In the genomic region with DNA sequence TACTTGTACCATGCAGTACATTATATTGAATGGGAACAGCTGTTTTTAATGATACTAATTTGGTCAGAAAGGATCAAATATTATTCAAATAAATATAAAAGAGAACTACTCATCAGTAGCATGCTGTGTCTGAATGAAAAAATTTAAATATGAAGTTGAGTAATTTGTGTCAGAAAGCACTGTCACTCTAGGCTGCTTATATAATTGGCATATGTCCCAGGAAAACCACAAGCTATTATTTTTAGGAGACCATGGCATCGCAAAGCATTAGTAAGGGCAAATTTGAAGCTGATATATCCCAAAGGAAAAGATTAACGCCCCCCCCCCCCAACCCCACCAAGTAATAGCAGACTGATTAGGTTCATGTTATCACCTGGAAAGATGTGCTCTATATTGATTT, we compare ENCODE assay signal across 28 cellular contexts.
"Had no signal": no experiment of that assay in that cellular context is flagged by ENCODE, and none has a peak within 500 bp of the region (broad histone marks: within the 10 kb centered on the region; RNA-seq: fewer than 3 reads in every experiment).

No MANE protein-coding gene starts in this region.

- H3K4me1 Mint-ChIP-seq: activated CD4-positive, alpha-beta memory T cell treated with anti-CD3 and anti-CD28 coated beads, Interleukin-2, amount 10 ng/mL, durations not matched to agents 7 days and 5 days; activated CD4-positive, alpha-beta T cell treated with anti-CD3 and anti-CD28 coated beads for 36 hours; activated CD8-positive, alpha-beta memory T cell treated with anti-CD3 and anti-CD28 coated beads, Interleukin-2, amount 10 ng/mL, durations not matched to agents 7 days and 5 days; activated naive CD8-positive, alpha-beta T cell treated with anti-CD3 and anti-CD28 coated beads for 36 hours had no signal

- DNase-seq: activated CD4-positive, alpha-beta memory T cell treated with anti-CD3 and anti-CD28 coated beads, Interleukin-2, amount 10 ng/mL, durations not matched to agents 7 days and 5 days; activated CD4-positive, alpha-beta T cell treated with anti-CD3 and anti-CD28 coated beads for 36 hours; activated CD8-positive, alpha-beta memory T cell treated with anti-CD3 and anti-CD28 coated beads for 24 hours; activated CD8-positive, alpha-beta memory T cell treated with anti-CD3 and anti-CD28 coated beads, Interleukin-2, amount 10 ng/mL, durations not matched to agents 7 days and 5 days; activated CD8-positive, alpha-beta memory T cell treated with anti-CD3 and anti-CD28 coated beads, Interleukin-2, amount 50 U/mL, for 48 hours; activated effector memory CD4-positive, alpha-beta T cell treated with anti-CD3 and anti-CD28 coated beads, Interleukin-2, amount 50 U/mL, for 16 hours; activated naive CD4-positive, alpha-beta T cell; activated naive CD4-positive, alpha-beta T cell treated with anti-CD3 and anti-CD28 coated beads, Interleukin-2, amount 50 U/mL, for 16 hours; activated naive CD8-positive, alpha-beta T cell treated with anti-CD3 and anti-CD28 coated beads for 36 hours; activated T-cell treated with anti-CD3 and anti-CD28 coated beads, Interleukin-2, amount 50 U/mL, for 48 hours; amniotic stem cell; aorta; brain microvascular endothelial cell; central memory CD4-positive, alpha-beta T cell; KG1; NCI-H1092 treated with DMSO at 0.1 percent for 48 hours; NCI-H1436; NCI-H187; NCI-H2029 treated with DMSO at 0.1 percent for 48 hours; NCI-H2171 treated with DMSO at 0.1 percent for 48 hours; NCI-H2227 treated with DMSO at 0.1 percent for 48 hours; NCI-H446; NCI-H510A treated with DMSO at 0.1 percent for 48 hours; PC-9; Right ventricle myocardium superior; SW 1271; T-helper 1 cell; T1000 had no signal

- H3K9me3 Mint-ChIP-seq: activated CD4-positive, alpha-beta memory T cell treated with anti-CD3 and anti-CD28 coated beads, Interleukin-2, amount 10 ng/mL, durations not matched to agents 7 days and 5 days; activated naive CD8-positive, alpha-beta T cell treated with anti-CD3 and anti-CD28 coated beads for 36 hours had no signal

- H3K4me3 Mint-ChIP-seq: activated CD4-positive, alpha-beta memory T cell treated with anti-CD3 and anti-CD28 coated beads, Interleukin-2, amount 10 ng/mL, durations not matched to agents 7 days and 5 days; activated CD4-positive, alpha-beta T cell treated with anti-CD3 and anti-CD28 coated beads for 36 hours; activated CD8-positive, alpha-beta memory T cell treated with anti-CD3 and anti-CD28 coated beads, Interleukin-2, amount 10 ng/mL, durations not matched to agents 7 days and 5 days; activated naive CD8-positive, alpha-beta T cell treated with anti-CD3 and anti-CD28 coated beads for 36 hours had no signal

- H3K27ac Mint-ChIP-seq: activated CD4-positive, alpha-beta memory T cell treated with anti-CD3 and anti-CD28 coated beads, Interleukin-2, amount 10 ng/mL, durations not matched to agents 7 days and 5 days; activated CD4-positive, alpha-beta T cell treated with anti-CD3 and anti-CD28 coated beads for 36 hours; activated CD8-positive, alpha-beta memory T cell treated with anti-CD3 and anti-CD28 coated beads, Interleukin-2, amount 10 ng/mL, durations not matched to agents 7 days and 5 days; activated naive CD8-positive, alpha-beta T cell treated with anti-CD3 and anti-CD28 coated beads for 36 hours had no signal

- H3K36me3 Mint-ChIP-seq: activated CD8-positive, alpha-beta memory T cell treated with anti-CD3 and anti-CD28 coated beads, Interleukin-2, amount 10 ng/mL, durations not matched to agents 7 days and 5 days; activated naive CD8-positive, alpha-beta T cell treated with anti-CD3 and anti-CD28 coated beads for 36 hours had no signal

- H3K27me3 Mint-ChIP-seq: activated CD4-positive, alpha-beta memory T cell treated with anti-CD3 and anti-CD28 coated beads, Interleukin-2, amount 10 ng/mL, durations not matched to agents 7 days and 5 days; activated CD4-positive, alpha-beta T cell treated with anti-CD3 and anti-CD28 coated beads for 36 hours; activated CD8-positive, alpha-beta memory T cell treated with anti-CD3 and anti-CD28 coated beads, Interleukin-2, amount 10 ng/mL, durations not matched to agents 7 days and 5 days; activated naive CD8-positive, alpha-beta T cell treated with anti-CD3 and anti-CD28 coated beads for 36 hours had no signal
